Comparison of ENCODE assay signal across 23 cellular contexts in genomic region chr5:133377736-133378135, GRCh38.
DNase-seq lines count a peak whose midpoint lies in the region; ATAC-seq, FAIRE-seq and TF ChIP-seq lines count a peak whose summit lies in the region.
"Had no signal": no experiment of that assay in that cellular context is flagged by ENCODE, and none has a peak within 500 bp of the region (broad histone marks: within the 10 kb centered on the region; RNA-seq: fewer than 3 reads in every experiment).

No MANE protein-coding gene starts in this region.

- in situ Hi-C loops in K562 (cut with MboI) = no loop called here

- no peaks in the 10 kb centered on the region for H3K9me2 ChIP-seq in HCT116 (ENCODE audit: insufficient read depth)

- no TSS peak for BruUV-seq in HCT116 (replicated peaks; lab: Mats Ljungman, UMichigan)
- BruUV-seq in K562 (replicated peaks; lab: Mats Ljungman, UMichigan) = no TSS peak

- no peaks in the 10 kb centered on the region for H3K9me1 ChIP-seq in K562 (ENCODE audit: control insufficient read depth, insufficient read depth, low read length)

- H3K4me3 ChIP-seq in HCT116 (replicated peaks in 1 of 2; ENCODE audit: low read depth in 1 of 2, low read length in 2 of 2) (no peak overlapping the region), K562 (no peak overlapping the region)
- H3K4me3 ChIP-seq in effector memory CD4-positive, alpha-beta T cell (ENCODE audit: insufficient read depth, low read depth, low read length, poor library complexity, severe bottlenecking) = no peak overlapping the region
- H3K4me3 ChIP-seq: BLaER1, GM23248 had no signal

- H3K4me1 ChIP-seq in HCT116 (ENCODE audit: control insufficient read depth in 1 of 2, insufficient read depth in 2 of 2, low read length in 2 of 2) (no peaks in the 10 kb centered on the region), K562 (replicated peaks in 1 of 2; ENCODE audit: control insufficient read depth in 2 of 2, insufficient read depth in 2 of 2, low read length in 2 of 2) (no peaks in the 10 kb centered on the region)
- no peaks in the 10 kb centered on the region for H3K4me1 ChIP-seq in effector memory CD4-positive, alpha-beta T cell (ENCODE audit: control insufficient read depth, insufficient read depth, low read length, poor library complexity, severe bottlenecking)
- H3K4me1 ChIP-seq: BLaER1 had no signal

- H3K4me2 ChIP-seq in HCT116 (ENCODE audit: low read length) (no peak overlapping the region), K562 (ENCODE audit: insufficient read depth, low read length) (no peak overlapping the region)
- H3K4me2 ChIP-seq: BLaER1 had no signal

- FAIRE-seq in K562 (lab: Jason Lieb, UNC) = no peak
- FAIRE-seq: GM12891, GM19239, H54 had no signal

- WGBS in K562 (ENCODE audit: insufficient coverage, low coverage, missing lambda C conversion rate) = 0% methylated on average over 3 of the region's 3 CpGs

- H3K27me3 ChIP-seq in HCT116 (ENCODE audit: insufficient read depth, low read length) (peaks cover 5% of the 10 kb centered on the region; the same call in 1 of the 2 replicates), K562 (ENCODE audit: control insufficient read depth in 2 of 2, insufficient read depth in 2 of 2, low read length in 2 of 2) (peaks cover 0 to 23% of the 10 kb centered on the region in 2 experiments; a peak in 3 of 5 replicates)
- H3K27me3 ChIP-seq in effector memory CD4-positive, alpha-beta T cell (replicated peaks; ENCODE audit: control insufficient read depth, insufficient read depth, low read length, poor library complexity, severe bottlenecking) = no peaks in the 10 kb centered on the region
- H3K27me3 ChIP-seq: BLaER1 had no signal

- H3K9me3 ChIP-seq in HCT116 (ENCODE audit: control insufficient read depth in 1 of 2, insufficient read depth in 1 of 2, low read depth in 1 of 2, low read length in 2 of 2) (peaks cover 0 to 9% of the 10 kb centered on the region in 2 experiments; a peak in 2 of 4 replicates), K562 (replicated peaks; ENCODE audit: control insufficient read depth, insufficient read depth, low read depth, low read length) (no peaks in the 10 kb centered on the region)
- no peaks in the 10 kb centered on the region for H3K9me3 ChIP-seq in effector memory CD4-positive, alpha-beta T cell (ENCODE audit: control insufficient read depth, low read length)

- intact Hi-C loops in HCT116 (cut with micrococcal nuclease) (no loop called here), K562 (cut with micrococcal nuclease) (no loop called here)

- TF ChIP-seq CTCF in HCT116 (IDR thresholded peaks at IDR 0.05 in 2 of 3, conservative IDR thresholded peaks at IDR 0.05 in 1 of 3; ENCODE audit: borderline replicate concordance in 1 of 3, insufficient read depth in 1 of 3, low read depth in 2 of 3, low read length in 2 of 3) (no peak), K562 (IDR thresholded peaks at IDR 0.05 in 2 of 3, conservative IDR thresholded peaks at IDR 0.05 in 1 of 3; ENCODE audit: insufficient read depth in 2 of 3, low read depth in 1 of 3, low read length in 3 of 3) (no peak)

- POLR2A ChIA-PET in HCT116 (lab: Charles Lee) (no interaction called here), K562 (lab: Yijun Ruan, JAX) (no interaction called here)

- DNase-seq in DMS53 (lab: John Stamatoyannopoulos, UW) = peak; percentile 33
- no peak for DNase-seq in DMS53 treated with DMSO at 0.1 percent for 48 hours (lab: John Stamatoyannopoulos, UW; ENCODE audit: unreplicated experiment)
- DNase-seq in HCT116 (ENCODE audit: low read depth, low spot score) = no peak
- peak; percentile 9 for DNase-seq in OCI-M1 (lab: John Stamatoyannopoulos, UW)
- no peak for DNase-seq in K562 (ENCODE audit: extremely low read depth in 1 of 4, low spot score in 3 of 4)
- no peak for DNase-seq in D341Med (ENCODE audit: low spot score)
- no peak for DNase-seq in effector memory CD4-positive, alpha-beta T cell
- DNase-seq: 8988T; CD4-positive, alpha-beta memory T cell; DMS153; DND-41; EL; HCEC 1CT; IMR-90; Karpas-422; KBM-7 had no signal

- H3K36me3 ChIP-seq in HCT116 (ENCODE audit: control insufficient read depth in 1 of 2, insufficient read depth in 2 of 2, low read length in 2 of 2) (no peaks in the 10 kb centered on the region), K562 (ENCODE audit: control insufficient read depth, insufficient read depth, low read length) (no peaks in the 10 kb centered on the region)
- H3K36me3 ChIP-seq in effector memory CD4-positive, alpha-beta T cell (ENCODE audit: control insufficient read depth, insufficient read depth, low read length) = no peaks in the 10 kb centered on the region
- H3K36me3 ChIP-seq: BLaER1 had no signal

- no peak overlapping the region for H2AFZ ChIP-seq in HCT116 (ENCODE audit: low read depth, low read length, poor library complexity, severe bottlenecking)
- H2AFZ ChIP-seq in K562 (ENCODE audit: low read depth, low read length) = no peak overlapping the region
- H2AFZ ChIP-seq: GM23248 had no signal

- RAD21 ChIA-PET in HCT116 (lab: Charles Lee; ENCODE audit: low non-redundant PET in 1 of 2, low total read pairs in 2 of 2, uncharacterized antibody in 2 of 2, unreplicated experiment in 2 of 2) = no interaction called here

- H4K20me1 ChIP-seq in HCT116 (ENCODE audit: insufficient read depth) (no peaks in the 10 kb centered on the region), K562 (replicated peaks; ENCODE audit: control insufficient read depth, insufficient read depth, low read length) (no peaks in the 10 kb centered on the region)
- H4K20me1 ChIP-seq: BLaER1 had no signal

- TF ChIP-seq EP300 in K562 (IDR thresholded peaks at IDR 0.05; ENCODE audit: low read length) = no peak

- no peaks in the 10 kb centered on the region for H3K79me2 ChIP-seq in HCT116 (ENCODE audit: insufficient read depth, low read length)
- no peaks in the 10 kb centered on the region for H3K79me2 ChIP-seq in K562 (ENCODE audit: control insufficient read depth, insufficient read depth, low read length)

- ATAC-seq in HCT116 = no peak
- no peak for ATAC-seq in K562
- no peak for ATAC-seq in HG03095 (IDR thresholded peaks at IDR 0.05; ENCODE audit: unreplicated experiment)

- no peak for TF ChIP-seq RAD21 in HCT116 (IDR thresholded peaks at IDR 0.05; ENCODE audit: low read depth)
- TF ChIP-seq RAD21 in K562 (CRISPR knock-in tag; conservative IDR thresholded peaks at IDR 0.05 in 1 of 2, IDR thresholded peaks at IDR 0.05 in 1 of 2) = no peak

- CTCF ChIA-PET in HCT116 (lab: Charles Lee) = no interaction called here
- CTCF ChIA-PET in K562 (lab: Yijun Ruan, JAX; ENCODE audit: low intra/inter-chr PET ratio) = no interaction called here

- no peak overlapping the region for H3K27ac ChIP-seq in HCT116 (ENCODE audit: low read depth, low read length)
- H3K27ac ChIP-seq in K562 (ENCODE audit: extremely low read depth, low read depth, low read length) = no peak overlapping the region
- H3K27ac ChIP-seq in effector memory CD4-positive, alpha-beta T cell (ENCODE audit: insufficient read depth, low read length, poor library complexity, severe bottlenecking) = no peak overlapping the region
- H3K27ac ChIP-seq: BLaER1, GM23248, HL-60 had no signal

- H3K9ac ChIP-seq in HCT116 (ENCODE audit: low read length) = no peak overlapping the region
- H3K9ac ChIP-seq in K562 (ENCODE audit: insufficient read depth in 1 of 2, low read depth in 2 of 2, low read length in 2 of 2) = no peak overlapping the region
- H3K9ac ChIP-seq: BLaER1, GM23248 had no signal

- TF ChIP-seq POLR2A in HCT116 (IDR thresholded peaks at IDR 0.05; ENCODE audit: borderline replicate concordance, extremely low read depth, insufficient read depth, insufficient read length) = no peak
- no peak for TF ChIP-seq POLR2A in K562 (conservative IDR thresholded peaks at IDR 0.05)

TF ChIP-seq in HCT116, 20 proteins besides CTCF, POLR2A, EP300 and RAD21 (continues in another document):
- TF ChIP-seq, protein P1, sequence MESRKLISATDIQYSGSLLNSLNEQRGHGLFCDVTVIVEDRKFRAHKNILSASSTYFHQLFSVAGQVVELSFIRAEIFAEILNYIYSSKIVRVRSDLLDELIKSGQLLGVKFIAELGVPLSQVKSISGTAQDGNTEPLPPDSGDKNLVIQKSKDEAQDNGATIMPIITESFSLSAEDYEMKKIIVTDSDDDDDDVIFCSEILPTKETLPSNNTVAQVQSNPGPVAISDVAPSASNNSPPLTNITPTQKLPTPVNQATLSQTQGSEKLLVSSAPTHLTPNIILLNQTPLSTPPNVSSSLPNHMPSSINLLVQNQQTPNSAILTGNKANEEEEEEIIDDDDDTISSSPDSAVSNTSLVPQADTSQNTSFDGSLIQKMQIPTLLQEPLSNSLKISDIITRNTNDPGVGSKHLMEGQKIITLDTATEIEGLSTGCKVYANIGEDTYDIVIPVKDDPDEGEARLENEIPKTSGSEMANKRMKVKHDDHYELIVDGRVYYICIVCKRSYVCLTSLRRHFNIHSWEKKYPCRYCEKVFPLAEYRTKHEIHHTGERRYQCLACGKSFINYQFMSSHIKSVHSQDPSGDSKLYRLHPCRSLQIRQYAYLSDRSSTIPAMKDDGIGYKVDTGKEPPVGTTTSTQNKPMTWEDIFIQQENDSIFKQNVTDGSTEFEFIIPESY (IDR thresholded peaks at IDR 0.05; ENCODE audit: extremely low read depth, insufficient replicate concordance, low read length) = no peak
- TF ChIP-seq YY1 (IDR thresholded peaks at IDR 0.05; ENCODE audit: extremely low read depth, insufficient replicate concordance, low read depth, low read length) (no peak), CEBPB (IDR thresholded peaks at IDR 0.05; ENCODE audit: low read depth) (no peak), EZH2phosphoT487 (IDR thresholded peaks at IDR 0.05; ENCODE audit: borderline replicate concordance) (no peak)

TF ChIP-seq in K562, 482 proteins besides CTCF, POLR2A, EP300 and RAD21 (continues in another document):
- peak in 1 of 2 experiments; percentile 84; a peak in 2 of 3 replicates for TF ChIP-seq CBX3 (IDR thresholded peaks at IDR 0.05; ENCODE audit: borderline replicate concordance in 1 of 2, low read length in 2 of 2)
- no peak for TF ChIP-seq NCOA1 (IDR thresholded peaks at IDR 0.05; ENCODE audit: low read depth)
- TF ChIP-seq PPARD (CRISPR knock-in tag; IDR thresholded peaks at IDR 0.05) = no peak
- TF ChIP-seq ZNF584 (CRISPR knock-in tag; IDR thresholded peaks at IDR 0.05; ENCODE audit: low read depth) = no peak
- TF ChIP-seq ATF1 (CRISPR knock-in tag; IDR thresholded peaks at IDR 0.05) = no peak
- TF ChIP-seq ATF1 (tag; IDR thresholded peaks at IDR 0.05) = no peak
- peak; percentile 37; the same call in 1 of the 2 replicates for TF ChIP-seq CBX5 (IDR thresholded peaks at IDR 0.05; ENCODE audit: borderline replicate concordance, low read depth)
- TF ChIP-seq TRIM24 (IDR thresholded peaks at IDR 0.05) = 0 out of 4 replicates have a peak, but pooled peaks of 1 of the 2 experiments have one; percentile 16

Comparison
In these comparisons a context has a peak if more than half of its experiments do, and no peak if none do; other contexts are left out.
1. DNase-seq: peak in DMS53 (single experiment) and OCI-M1 (single experiment); none in DMS53 treated with DMSO at 0.1 percent for 48 hours (single experiment), HCT116 (single experiment), K562 (0 of 4), D341Med (single experiment) and effector memory CD4-positive, alpha-beta T cell (0 of 3).